1 cellular context compared by ENCODE assay signal in genomic region chr4:83153312-83153915, GRCh38.
TF ChIP-seq lines count a peak whose summit lies in the region.

No MANE protein-coding gene starts in this region.

TF ChIP-seq in K562, 482 proteins besides CTCF, POLR2A, EP300 and RAD21:
- TF ChIP-seq HMGN3 (IDR thresholded peaks at IDR 0.05; ENCODE audit: borderline replicate concordance, extremely low read depth, insufficient read length, low read depth, low read length) (no peak), LCOR (CRISPR knock-in tag; IDR thresholded peaks at IDR 0.05) (no peak), ETV1 (tag; conservative IDR thresholded peaks at IDR 0.05; ENCODE audit: low read depth) (no peak), ZNF316 (IDR thresholded peaks at IDR 0.05) (peak; percentile 31; the same call in 1 of the 2 replicates), CEBPB (tag; IDR thresholded peaks at IDR 0.05) (peak; percentile 81), C11orf30 (IDR thresholded peaks at IDR 0.05; ENCODE audit: low read depth) (peak; percentile 61), CREBBP (IDR thresholded peaks at IDR 0.05; ENCODE audit: low read depth, low read length) (no peak), ZBTB11 (CRISPR knock-in tag; IDR thresholded peaks at IDR 0.05) (no peak), NEUROD1 (IDR thresholded peaks at IDR 0.05; ENCODE audit: borderline replicate concordance, low read depth, low read length, partially characterized antibody) (no peak), HMG20B (CRISPR knock-in tag; IDR thresholded peaks at IDR 0.05) (no peak), CGGBP1 (CRISPR knock-in tag; IDR thresholded peaks at IDR 0.05) (no peak), CEBPG (CRISPR knock-in tag; IDR thresholded peaks at IDR 0.05) (no peak), CEBPG (tag; conservative IDR thresholded peaks at IDR 0.05 in 1 of 2, IDR thresholded peaks at IDR 0.05 in 1 of 2) (peak; percentile 76 to 78), ZC3H8 (IDR thresholded peaks at IDR 0.05) (no peak), TAL1 (IDR thresholded peaks at IDR 0.05) (no peak), SRF (CRISPR knock-in tag; IDR thresholded peaks at IDR 0.05) (no peak), ASH1L (IDR thresholded peaks at IDR 0.05; ENCODE audit: borderline replicate concordance, low read depth, partially characterized antibody) (no peak), XRCC3 (IDR thresholded peaks at IDR 0.05) (no peak), E2F3 (CRISPR knock-in tag; IDR thresholded peaks at IDR 0.05) (no peak), RHOXF2B (CRISPR knock-in tag; conservative IDR thresholded peaks at IDR 0.05) (no peak)
